ENCODE assay signal across 1 cellular context in the genomic region with DNA sequence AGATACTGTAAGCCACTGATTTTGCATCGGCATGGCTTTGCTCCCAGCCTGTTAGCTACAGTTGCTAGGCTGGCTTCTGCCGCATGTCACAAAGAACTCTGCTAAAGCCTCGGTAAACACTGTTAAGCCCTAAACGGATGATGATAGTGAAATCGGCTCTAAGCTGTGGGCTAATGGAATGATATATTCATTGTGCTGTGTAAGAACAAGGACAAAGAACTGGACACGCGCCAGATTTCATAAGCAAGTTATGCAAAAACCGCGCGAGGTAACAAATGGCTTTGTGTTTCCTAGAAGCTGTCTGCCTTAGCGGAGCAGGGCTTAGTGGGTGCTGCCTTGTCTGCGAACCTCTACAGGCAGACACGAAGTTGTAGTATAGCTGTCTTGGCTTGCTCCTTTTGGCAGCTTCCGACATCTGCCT.
TF ChIP-seq lines count a peak whose summit lies in the region.

No MANE protein-coding gene starts in this region.

TF ChIP-seq in SK-N-SH treated with all-trans-retinoic acid at 6 μM for 48 hours, 23 proteins besides CTCF, POLR2A, EP300 and RAD21 (continued from another document):
- TF ChIP-seq ARNTL (CRISPR knock-in tag; IDR thresholded peaks at IDR 0.05; ENCODE audit: borderline replicate concordance, low read depth), result no peak
- TF ChIP-seq ISL1 (CRISPR knock-in tag; IDR thresholded peaks at IDR 0.05), result no peak
- TF ChIP-seq SNAI2 (CRISPR knock-in tag; IDR thresholded peaks at IDR 0.05), result no peak
